1 cellular context compared by ENCODE assay signal in the genomic region with DNA sequence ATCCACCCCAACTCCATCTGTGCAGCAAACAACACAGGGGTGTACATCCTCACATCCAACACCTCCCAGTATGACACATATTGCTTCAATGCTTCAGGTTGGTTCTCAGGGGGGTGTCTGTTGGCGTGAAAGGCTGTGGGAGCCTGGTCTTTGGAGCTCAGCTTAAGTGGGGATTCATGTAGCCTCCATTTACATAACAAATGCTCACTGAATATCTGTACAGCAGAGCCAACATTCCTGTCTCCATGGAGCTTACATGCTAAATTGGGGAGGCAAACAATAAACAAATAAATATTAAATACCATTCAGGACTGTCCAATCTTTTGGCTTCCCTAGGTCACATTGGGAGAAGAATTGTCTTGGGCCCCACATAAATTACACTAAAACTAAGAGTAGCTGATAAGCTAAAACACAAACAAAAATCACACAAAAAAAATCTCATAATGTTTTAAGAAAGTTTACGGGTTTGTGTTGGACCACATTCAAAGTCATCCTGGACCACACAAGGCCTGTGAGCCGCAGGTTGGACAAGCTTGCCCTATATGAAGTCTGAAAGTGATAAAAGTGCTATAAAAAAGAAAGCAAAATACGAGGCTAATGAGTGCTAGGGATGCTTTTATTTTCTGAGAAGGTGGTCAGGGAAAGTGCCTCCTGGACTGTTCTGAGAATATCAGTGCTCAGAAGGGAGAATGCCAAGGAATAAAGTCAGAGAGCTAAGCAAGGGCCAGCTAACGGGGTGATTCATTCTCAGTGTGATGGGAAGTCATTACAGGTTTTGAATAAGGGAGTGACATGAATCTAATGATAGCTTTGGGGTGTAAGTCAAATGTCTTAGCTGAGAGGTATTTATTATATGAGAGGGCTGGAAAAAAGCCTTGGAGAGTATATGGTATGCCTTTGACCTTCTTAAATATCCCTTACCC.
TF ChIP-seq lines count a peak whose summit lies in the region.

No MANE protein-coding gene starts in this region.

TF ChIP-seq in HCT116, 20 proteins besides CTCF, POLR2A, EP300 and RAD21 (continued from another document):
- TF ChIP-seq ZBTB33 (IDR thresholded peaks at IDR 0.05; ENCODE audit: extremely low read depth, insufficient replicate concordance, low read length) (no peak), MAX (IDR thresholded peaks at IDR 0.05) (no peak), ZNF274 (IDR thresholded peaks at IDR 0.05; ENCODE audit: low read depth, low read length) (no peak), ZFX (IDR thresholded peaks at IDR 0.05) (no peak), ELF1 (IDR thresholded peaks at IDR 0.05; ENCODE audit: borderline replicate concordance, low read depth) (no peak)
